In genomic region chr5:158966691-158967090, GRCh38 we compare ENCODE assay signal across 14 cellular contexts.
A peak's percentile ranks its signal among the peaks of the same experiment; 100 is the strongest.
DNase-seq lines count a peak whose midpoint lies in the region; ATAC-seq, FAIRE-seq and TF ChIP-seq lines count a peak whose summit lies in the region.
"Had no signal": no experiment of that assay in that cellular context is flagged by ENCODE, and none has a peak within 500 bp of the region (broad histone marks: within the 10 kb centered on the region; RNA-seq: fewer than 3 reads in every experiment).

No MANE protein-coding gene starts in this region.

- H3K27ac Mint-ChIP-seq in activated B cell treated with CpG ODN at 0.5 μM for 24 hours, result peak overlapping the region; percentile 27
- peak overlapping the region; percentile 13 to 81 (median 25) for H3K27ac Mint-ChIP-seq in naive B cell

- H3K4me1 Mint-ChIP-seq in activated B cell treated with CpG ODN at 0.5 μM for 24 hours (peaks cover 82% of the 10 kb centered on the region), naive B cell (peaks cover 60 to 86% (median 64%) of the 10 kb centered on the region in 3 donors)

- FAIRE-seq in GM19239 (lab: Jason Lieb, UNC), result peak; percentile 49

- TF ChIP-seq EP300 in suprapubic skin (IDR thresholded peaks at IDR 0.05), result no peak

- POLR2A ChIA-PET in activated B cell treated with CpG ODN at 0.5 μM for 24 hours (lab: Charles Lee), result interaction anchor here (0.6 to 18.0 kb wide), 5 partner anchors 9 to 148 kb away, joined by 3 to 483 read pairs (median 4); partner anchors contain the start of gene EBF1

- no peaks in the 10 kb centered on the region for H3K27me3 Mint-ChIP-seq in activated B cell treated with CpG ODN at 0.5 μM for 24 hours
- H3K27me3 Mint-ChIP-seq in naive B cell, result no peaks in the 10 kb centered on the region

- intact Hi-C loops in activated B cell treated with CpG ODN at 0.5 μM for 24 hours (cut with micrococcal nuclease), result no loop called here
- intact Hi-C loops in lower lobe of right lung (cut with DNase I), result no loop called here

- H3K36me3 Mint-ChIP-seq in activated B cell treated with CpG ODN at 0.5 μM for 24 hours (ENCODE audit: low read depth) (peaks cover 32% of the 10 kb centered on the region), naive B cell (no peaks in the 10 kb centered on the region)

- H3K27me3 ChIP-seq in ACC112 (ENCODE audit: insufficient read depth, low read length) (no peaks in the 10 kb centered on the region), lower lobe of right lung (ENCODE audit: low read depth) (no peaks in the 10 kb centered on the region), suprapubic skin (no peaks in the 10 kb centered on the region)

- peaks cover 2% of the 10 kb centered on the region for H3K9me3 Mint-ChIP-seq in activated B cell treated with CpG ODN at 0.5 μM for 24 hours
- H3K9me3 Mint-ChIP-seq in naive B cell, result peaks cover 0 to 2% (median 0%) of the 10 kb centered on the region in 7 donors

- CTCF ChIA-PET in activated B cell treated with CpG ODN at 0.5 μM for 24 hours (lab: Charles Lee), result interaction anchor here (0.9 kb wide), 1 partner anchor 892 kb away, joined by 3 read pairs; no protein-coding TSS in a partner anchor

- H3K4me1 ChIP-seq in ACC112 (ENCODE audit: control insufficient read depth, insufficient read depth, low read length, unreplicated experiment) (peaks cover 40% of the 10 kb centered on the region), lower lobe of right lung (no peaks in the 10 kb centered on the region), suprapubic skin (peaks cover 6% of the 10 kb centered on the region)

- H3K9me3 ChIP-seq in lower lobe of right lung (no peaks in the 10 kb centered on the region), suprapubic skin (no peaks in the 10 kb centered on the region)
- H3K9me3 ChIP-seq: SK-N-SH had no signal

- TF ChIP-seq POLR2A in suprapubic skin (IDR thresholded peaks at IDR 0.05), result no peak

- no peaks in the 10 kb centered on the region; the same call in 1 of the 2 replicates for H3K36me3 ChIP-seq in ACC112 (ENCODE audit: insufficient read depth, low read length)
- H3K36me3 ChIP-seq in lower lobe of right lung, result no peaks in the 10 kb centered on the region
- H3K36me3 ChIP-seq in suprapubic skin, result no peaks in the 10 kb centered on the region

- TF ChIP-seq CTCF in activated B cell treated with CpG ODN at 0.5 μM for 24 hours (IDR thresholded peaks at IDR 0.05) (no peak), lower lobe of right lung (IDR thresholded peaks at IDR 0.05) (no peak), suprapubic skin (IDR thresholded peaks at IDR 0.05) (no peak)

- H2AFZ ChIP-seq in ACC112 (ENCODE audit: low read length, unreplicated experiment), result no peak overlapping the region

- no peak for ATAC-seq in activated B cell treated with CpG ODN at 0.5 μM for 24 hours (ENCODE audit: low read depth)
- no peak for ATAC-seq in naive B cell (ENCODE audit: low read depth in 2 of 2)
- ATAC-seq in lower lobe of right lung, result no peak
- no peak for ATAC-seq in HG02884 (IDR thresholded peaks at IDR 0.05; ENCODE audit: unreplicated experiment)

- no peak for DNase-seq in GM19239 (ENCODE audit: insufficient read length, low spot score)
- DNase-seq in activated B cell treated with CpG ODN at 0.5 μM for 24 hours, result no peak
- no peak for DNase-seq in naive B cell
- DNase-seq in lower lobe of right lung, result no peak
- DNase-seq in NCI-H345 (lab: John Stamatoyannopoulos, UW), result no peak
- no peak for DNase-seq in suprapubic skin (ENCODE audit: low spot score in 2 of 2)
- DNase-seq: H7, MV-4-11, NCI-H1436, NCI-H2029 treated with DMSO at 0.1 percent for 48 hours, NCI-H524 treated with DMSO at 0.1 percent for 48 hours, SK-N-SH had no signal

- 83% methylated on average over 1 of the region's 1 CpG for WGBS in suprapubic skin

- H3K4me3 Mint-ChIP-seq in activated B cell treated with CpG ODN at 0.5 μM for 24 hours, result peak overlapping the region; percentile 12
- peak overlapping the region in 1 of 8 donors; percentile 54 for H3K4me3 Mint-ChIP-seq in naive B cell

- peaks cover 55% of the 10 kb centered on the region for H3K79me2 ChIP-seq in ACC112 (ENCODE audit: control insufficient read depth, insufficient read depth, low read length, unreplicated experiment)

- peak overlapping the region; percentile 91 for H3K27ac ChIP-seq in ACC112 (ENCODE audit: low read depth, low read length)
- H3K27ac ChIP-seq in lower lobe of right lung, result no peak overlapping the region
- H3K27ac ChIP-seq in suprapubic skin, result no peak overlapping the region

- 0 out of 2 replicates have a peak overlapping the region, but pooled peaks have one; percentile 50 for H3K4me3 ChIP-seq in ACC112 (ENCODE audit: low read depth, low read length)
- H3K4me3 ChIP-seq in lower lobe of right lung, result no peak overlapping the region
- no peak overlapping the region for H3K4me3 ChIP-seq in suprapubic skin
